Comparison of ENCODE assay signal across 2 cellular contexts in genomic region chr2:110717734-110718133, GRCh38.
TF ChIP-seq lines count a peak whose summit lies in the region.

No MANE protein-coding gene starts in this region.

TF ChIP-seq in GM12878, 131 proteins besides CTCF, POLR2A, EP300 and RAD21:
- TF ChIP-seq BHLHE40 (IDR thresholded peaks at IDR 0.05; ENCODE audit: borderline replicate concordance in 1 of 2, low read depth in 2 of 2, low read length in 1 of 2) (peak; percentile 15 to 49; a peak in 1 of 4 replicates), MYC (IDR thresholded peaks at IDR 0.05; ENCODE audit: insufficient read depth, insufficient read length, insufficient replicate concordance, low read length, severe bottlenecking) (no peak), NFIC (IDR thresholded peaks at IDR 0.05; ENCODE audit: low read depth, low read length) (no peak), FOXM1 (IDR thresholded peaks at IDR 0.05; ENCODE audit: low read depth, low read length) (0 out of 2 replicates have a peak, but pooled peaks have one; percentile 1)

TF ChIP-seq in HEK293T, 16 proteins besides CTCF, POLR2A, EP300 and RAD21:
- TF ChIP-seq ZNF384 (IDR thresholded peaks at IDR 0.05) (no peak), FOXA1 (IDR thresholded peaks at IDR 0.05) (no peak), HDGF (IDR thresholded peaks at IDR 0.05; ENCODE audit: borderline replicate concordance) (no peak), ELF4 (IDR thresholded peaks at IDR 0.05) (no peak), TARDBP (IDR thresholded peaks at IDR 0.05) (no peak), FOXM1 (IDR thresholded peaks at IDR 0.05; ENCODE audit: borderline replicate concordance) (no peak), BHLHE40 (IDR thresholded peaks at IDR 0.05; ENCODE audit: borderline replicate concordance) (no peak), CTBP1 (IDR thresholded peaks at IDR 0.05; ENCODE audit: borderline replicate concordance) (no peak), ARNT (IDR thresholded peaks at IDR 0.05) (no peak), SP1 (IDR thresholded peaks at IDR 0.05) (no peak), FOXK2 (IDR thresholded peaks at IDR 0.05) (no peak), L3MBTL2 (conservative IDR thresholded peaks at IDR 0.05) (no peak)
